ENCODE assay signal across 9 cellular contexts in the genomic region with DNA sequence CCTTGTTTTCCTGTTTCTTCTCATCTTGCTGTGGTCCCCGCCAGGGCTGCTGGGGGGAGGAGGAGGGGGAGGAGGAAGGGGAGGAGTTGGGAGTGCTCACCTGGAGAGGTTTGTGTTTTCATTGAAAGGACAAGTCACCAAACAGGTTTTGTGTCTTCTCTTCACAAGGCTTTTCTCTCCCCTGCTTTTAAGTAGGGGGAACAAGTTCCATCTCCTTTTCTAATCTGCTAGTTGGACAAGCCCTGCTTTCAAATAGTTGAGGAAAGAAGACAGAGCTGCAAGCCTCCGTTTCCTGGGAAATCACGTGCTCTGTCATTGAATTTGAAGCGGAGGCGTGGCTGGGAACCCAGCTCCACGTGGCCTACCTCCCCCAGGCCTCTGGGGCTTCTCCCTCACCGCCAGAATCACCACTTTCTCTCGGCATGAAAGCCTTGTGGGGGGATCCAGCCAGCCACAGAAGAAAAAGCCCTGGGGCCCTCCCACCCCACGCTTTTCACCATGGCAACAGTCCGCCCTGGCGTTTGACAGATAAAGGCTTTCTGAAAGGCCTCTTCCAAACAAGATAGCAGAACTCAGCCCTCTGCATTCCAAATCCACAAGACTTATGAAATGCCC. TPM values are rescaled to one million over a fixed set of nuclear protein-coding genes. Genes with fewer than 3 reads are reported as not detected.
DNase-seq lines count a peak whose midpoint lies in the region; ATAC-seq, FAIRE-seq and TF ChIP-seq lines count a peak whose summit lies in the region.
"Had no signal": no experiment of that assay in that cellular context is flagged by ENCODE, and none has a peak within 500 bp of the region (broad histone marks: within the 10 kb centered on the region; RNA-seq: fewer than 3 reads in every experiment).

No MANE protein-coding gene starts in this region.

- no peak for FAIRE-seq in GM12892 (lab: Jason Lieb, UNC)

- H3K4me3 ChIP-seq in astrocyte of the spinal cord (ENCODE audit: low read depth, low read length), result no peak overlapping the region

- DNase-seq in NCI-H69 (lab: John Stamatoyannopoulos, UW) (peak; percentile 79), astrocyte of the spinal cord (ENCODE audit: low read depth, low spot score) (peak; percentile 7), iris pigment epithelial cell (ENCODE audit: low read depth) (peak; percentile 67), GDM1 (lab: John Stamatoyannopoulos, UW) (no peak), GM12892 (ENCODE audit: insufficient read length) (no peak)
- DNase-seq in stimulated activated CD4-positive, alpha-beta T cell treated with anti-CD3 and anti-CD28 coated beads, Interleukin-4, amount 100 ng/mL, for 4 hours, result peak; percentile 39 to 69

- ATAC-seq in GM18511 (IDR thresholded peaks at IDR 0.05; ENCODE audit: unreplicated experiment) (peak; percentile 41), HG02885 (IDR thresholded peaks at IDR 0.05; ENCODE audit: poor library complexity, unreplicated experiment) (no peak)

- TF ChIP-seq CTCF in astrocyte of the spinal cord (IDR thresholded peaks at IDR 0.05; ENCODE audit: low read depth, low read length), result no peak

- no peak for TF ChIP-seq POLR2A in GM12892 (IDR thresholded peaks at IDR 0.05; ENCODE audit: low read depth, low read length)

- in situ Hi-C loops in astrocyte of the spinal cord (cut with HindIII; ENCODE audit: low sequenced_read_pairs), result no loop called here

RNA-seq across cellular contexts. Expression of a gene that starts 51.5 kb away (rescaled TPM):
- 0.34 TPM for polyA plus RNA-seq in GM12892 (2012; ENCODE audit: missing spikeins)
- polyA plus RNA-seq: IgD-negative memory B cell had no signal

Comparison
In these comparisons a context has a peak if more than half of its experiments do, and no peak if none do; other contexts are left out.
1. DNase-seq: peak in NCI-H69 (single experiment), astrocyte of the spinal cord (single experiment), iris pigment epithelial cell (single experiment) and stimulated activated CD4-positive, alpha-beta T cell treated with anti-CD3 and anti-CD28 coated beads, Interleukin-4, amount 100 ng/mL, for 4 hours (2 of 2); none in GDM1 (single experiment) and GM12892 (single experiment).